ENCODE assay signal across 8 cellular contexts in the genomic region with DNA sequence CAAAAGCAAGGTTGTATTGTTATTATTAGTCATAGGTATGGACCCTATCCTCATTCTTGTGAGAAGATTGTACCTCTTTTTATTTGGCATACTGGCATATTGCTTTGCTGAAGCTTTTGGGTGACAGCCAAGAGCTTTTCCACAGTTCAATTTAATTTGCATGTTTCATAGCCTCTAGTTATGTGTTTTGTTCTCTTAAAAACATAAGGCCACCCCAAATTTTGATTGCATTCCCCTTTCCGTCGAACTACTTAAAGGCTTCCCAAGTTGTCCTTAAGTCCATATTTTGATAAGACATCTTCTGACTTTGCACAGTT. TPM values are rescaled to one million over a fixed set of nuclear protein-coding genes. Genes with fewer than 3 reads are reported as not detected.
DNase-seq lines count a peak whose midpoint lies in the region; ATAC-seq and TF ChIP-seq lines count a peak whose summit lies in the region.

No MANE protein-coding gene starts in this region.

- no peaks in the 10 kb centered on the region for H3K36me3 ChIP-seq in BLaER1 treated with 17β-estradiol and CSF1 and Interleukin-3, amounts not matched to agents 10 nM and 100 nM

- peaks cover 52% of the 10 kb centered on the region for H3K4me1 Mint-ChIP-seq in chondrocyte (ENCODE audit: low read depth)
- peaks cover 18 to 35% of the 10 kb centered on the region in 2 donors for H3K4me1 Mint-ChIP-seq in natural killer cell treated with Interleukin-12 subunit alpha and Interleukin-12 subunit beta and Interleukin-15 and Interleukin-18, amount 100 ng/mL, for 72 hours (ENCODE audit: low read depth in 2 of 2)

- peak overlapping the region; percentile 75 to 91 (median 86); a peak in 18 of 20 replicates for H3K4me3 ChIP-seq in BLaER1 treated with 17β-estradiol and CSF1 and Interleukin-3, amounts not matched to agents 10 nM and 100 nM

- H3K4me2 ChIP-seq in BLaER1 treated with 17β-estradiol and CSF1 and Interleukin-3, amounts not matched to agents 10 nM and 100 nM: peak overlapping the region; percentile 83 to 98 (median 91)

- no peak for TF ChIP-seq CTCF in chondrocyte (IDR thresholded peaks at IDR 0.05)

- H3K27ac ChIP-seq in BLaER1 treated with 17β-estradiol and CSF1 and Interleukin-3, amounts not matched to agents 10 nM and 100 nM: peak overlapping the region in 2 of 11 experiments; percentile 91 to 98; a peak in 2 of 22 replicates

- peaks cover 0 to 3% (median 0%) of the 10 kb centered on the region in 11 experiments; a peak in 4 of 22 replicates for H3K9me3 ChIP-seq in BLaER1 treated with 17β-estradiol and CSF1 and Interleukin-3, amounts not matched to agents 10 nM and 100 nM (replicated peaks in 1 of 11)

- H3K27ac Mint-ChIP-seq in chondrocyte (ENCODE audit: unreplicated experiment): peak overlapping the region; percentile 57
- H3K27ac Mint-ChIP-seq in natural killer cell treated with Interleukin-12 subunit alpha and Interleukin-12 subunit beta and Interleukin-15 and Interleukin-18, amount 100 ng/mL, for 72 hours: no peak overlapping the region

- no peaks in the 10 kb centered on the region for H3K36me3 Mint-ChIP-seq in chondrocyte (ENCODE audit: low read depth)
- no peaks in the 10 kb centered on the region for H3K36me3 Mint-ChIP-seq in natural killer cell treated with Interleukin-12 subunit alpha and Interleukin-12 subunit beta and Interleukin-15 and Interleukin-18, amount 100 ng/mL, for 72 hours

- no peak for ATAC-seq in natural killer cell treated with Interleukin-12 subunit alpha and Interleukin-12 subunit beta and Interleukin-15 and Interleukin-18, amount 100 ng/mL, for 72 hours
- ATAC-seq in HG02938 (IDR thresholded peaks at IDR 0.05; ENCODE audit: unreplicated experiment): no peak

- H3K27me3 Mint-ChIP-seq in chondrocyte (ENCODE audit: low read depth): no peaks in the 10 kb centered on the region
- H3K27me3 Mint-ChIP-seq in natural killer cell treated with Interleukin-12 subunit alpha and Interleukin-12 subunit beta and Interleukin-15 and Interleukin-18, amount 100 ng/mL, for 72 hours: peaks cover 0 to 2% of the 10 kb centered on the region in 2 donors

- peak overlapping the region; percentile 92 to 98 (median 96); a peak in 19 of 22 replicates for H3K9ac ChIP-seq in BLaER1 treated with 17β-estradiol and CSF1 and Interleukin-3, amounts not matched to agents 10 nM and 100 nM

- peak overlapping the region; percentile 89 for H3K4me3 Mint-ChIP-seq in chondrocyte (ENCODE audit: unreplicated experiment)
- H3K4me3 Mint-ChIP-seq in natural killer cell treated with Interleukin-12 subunit alpha and Interleukin-12 subunit beta and Interleukin-15 and Interleukin-18, amount 100 ng/mL, for 72 hours: peak overlapping the region; percentile 92

- peaks cover 28 to 37% (median 34%) of the 10 kb centered on the region in 10 experiments for H3K4me1 ChIP-seq in BLaER1 treated with 17β-estradiol and CSF1 and Interleukin-3, amounts not matched to agents 10 nM and 100 nM

- H4K20me1 ChIP-seq in BLaER1 treated with 17β-estradiol and CSF1 and Interleukin-3, amounts not matched to agents 10 nM and 100 nM: peaks cover 6 to 49% (median 26%) of the 10 kb centered on the region in 11 experiments; a peak in 15 of 22 replicates

- DNase-seq in M059J (ENCODE audit: low read depth): peak; percentile 57
- DNase-seq in chondrocyte (ENCODE audit: low spot score): no peak
- DNase-seq in natural killer cell treated with Interleukin-12 subunit alpha and Interleukin-12 subunit beta and Interleukin-15 and Interleukin-18, amount 100 ng/mL, for 72 hours (ENCODE audit: low spot score): no peak
- DNase-seq in hypothalamus (lab: John Stamatoyannopoulos, UW): no peak
- DNase-seq in H4 (ENCODE audit: low spot score): no peak
- DNase-seq in activated effector memory CD4-positive, alpha-beta T cell treated with Interleukin-2 at 50 U/mL for 16 hours: no peak

- H3K27me3 ChIP-seq in BLaER1 treated with 17β-estradiol and CSF1 and Interleukin-3, amounts not matched to agents 10 nM and 100 nM: no peaks in the 10 kb centered on the region

- H3K9me3 Mint-ChIP-seq in chondrocyte (ENCODE audit: low read depth): no peaks in the 10 kb centered on the region
- no peaks in the 10 kb centered on the region for H3K9me3 Mint-ChIP-seq in natural killer cell treated with Interleukin-12 subunit alpha and Interleukin-12 subunit beta and Interleukin-15 and Interleukin-18, amount 100 ng/mL, for 72 hours

RNA-seq across cellular contexts. Expression of a gene that starts 1.6 kb away (rescaled TPM):
- 40.2 and 52.9 TPM in 2 replicates for total RNA-seq in M059J (2014; rRNA removed; shearing (Covaris generic))
- 34.1 to 51.8 TPM (median 43.4 TPM) in 3 replicates for total RNA-seq in chondrocyte
- 10 to 100 TPM; 11.6 to 18.7 TPM for total RNA-seq in natural killer cell treated with Interleukin-12 subunit alpha and Interleukin-12 subunit beta and Interleukin-15 and Interleukin-18, amount 100 ng/mL, for 72 hours
- 26.8 and 28.1 TPM in 2 replicates for total RNA-seq in H4 (2014; rRNA removed; shearing (Covaris generic))
